10 cellular contexts compared by ENCODE assay signal in the genomic region with DNA sequence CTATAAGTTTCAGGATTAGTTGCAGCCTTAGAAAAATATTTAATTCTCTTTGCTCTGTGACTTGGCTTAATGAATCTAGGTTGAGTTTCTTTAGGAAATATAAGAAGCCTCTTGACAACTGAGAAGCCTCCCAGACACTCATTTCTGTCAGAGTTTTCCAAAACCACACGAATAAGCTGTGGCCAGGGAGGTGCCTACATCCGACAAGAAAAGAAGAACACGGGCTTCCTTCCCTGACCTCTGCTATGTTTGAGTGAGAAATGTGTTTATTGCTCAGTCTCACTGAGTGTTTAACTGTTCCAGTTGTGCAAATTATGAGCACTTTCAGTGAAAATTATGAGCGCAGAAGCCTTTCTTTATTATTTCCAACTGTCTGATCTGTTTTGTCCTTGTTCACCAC.
DNase-seq lines count a peak whose midpoint lies in the region; ATAC-seq, FAIRE-seq and TF ChIP-seq lines count a peak whose summit lies in the region.
"Had no signal": no experiment of that assay in that cellular context is flagged by ENCODE, and none has a peak within 500 bp of the region (broad histone marks: within the 10 kb centered on the region; RNA-seq: fewer than 3 reads in every experiment).

No MANE protein-coding gene starts in this region.

- peaks cover 52% of the 10 kb centered on the region for H3K27me3 Mint-ChIP-seq in activated T-cell treated with anti-CD3 and anti-CD28 coated beads, Interleukin-2, amount 50 U/mL, for 4 hours (ENCODE audit: low read depth)
- H3K27me3 Mint-ChIP-seq in activated CD4-positive, alpha-beta memory T cell treated with anti-CD3 and anti-CD28 coated beads, Interleukin-2, amount 10 ng/mL, durations not matched to agents 7 days and 5 days: peaks cover 39% of the 10 kb centered on the region

- no peaks in the 10 kb centered on the region for H3K27me3 ChIP-seq in fibroblast of lung (ENCODE audit: control insufficient read depth, insufficient read depth, low read length)

- H3K4me3 Mint-ChIP-seq in activated T-cell treated with anti-CD3 and anti-CD28 coated beads, Interleukin-2, amount 50 U/mL, for 4 hours: peak overlapping the region; percentile 69
- peak overlapping the region; percentile 65 for H3K4me3 Mint-ChIP-seq in stimulated activated effector memory CD8-positive, alpha-beta T cell treated with anti-CD3 and anti-CD28 coated beads, Interleukin-12 subunit alpha, Interleukin-12 subunit beta, amount 100 ng/mL, for 72 hours
- no peak overlapping the region for H3K4me3 Mint-ChIP-seq in activated CD4-positive, alpha-beta memory T cell treated with anti-CD3 and anti-CD28 coated beads, Interleukin-2, amount 10 ng/mL, durations not matched to agents 7 days and 5 days

- no peak for TF ChIP-seq POLR2A in GM12891 (IDR thresholded peaks at IDR 0.05; ENCODE audit: low read depth, low read length)

- no peak overlapping the region for H3K4me2 ChIP-seq in fibroblast of lung (ENCODE audit: extremely low read depth, insufficient read depth, low read length)

- DNase-seq in activated T-cell treated with anti-CD3 and anti-CD28 coated beads, Interleukin-2, amount 50 U/mL, for 4 hours: no peak
- no peak for DNase-seq in activated T-cell treated with anti-CD3 and anti-CD28 coated beads, Interleukin-2, amount 50 U/mL, for 48 hours
- peak; percentile 44 for DNase-seq in OCI-M1 (lab: John Stamatoyannopoulos, UW)
- peak; percentile 19 to 42 for DNase-seq in fibroblast of lung (ENCODE audit: low read depth in 2 of 2)
- DNase-seq in stimulated activated effector memory CD8-positive, alpha-beta T cell treated with anti-CD3 and anti-CD28 coated beads, Interleukin-12 subunit alpha, Interleukin-12 subunit beta, amount 100 ng/mL, for 72 hours (ENCODE audit: low spot score in 2 of 2): no peak
- DNase-seq in D341Med (ENCODE audit: low spot score): no peak
- DNase-seq in activated CD4-positive, alpha-beta memory T cell treated with anti-CD3 and anti-CD28 coated beads, Interleukin-2, amount 10 ng/mL, durations not matched to agents 7 days and 5 days: no peak
- no peak for DNase-seq in GM12891 (ENCODE audit: insufficient read length, low spot score)
- DNase-seq: activated CD4-positive, alpha-beta T cell treated with anti-CD3 and anti-CD28 coated beads, Interleukin-2, amount 50 U/mL, for 1 hour; SIG-M5 had no signal

- H3K4me3 ChIP-seq in fibroblast of lung (replicated peaks in 1 of 4; ENCODE audit: control extremely low read depth in 1 of 4, insufficient read depth in 1 of 4, low read depth in 3 of 4, low read length in 4 of 4): no peak overlapping the region

- peaks cover 3% of the 10 kb centered on the region for H3K4me1 ChIP-seq in fibroblast of lung (ENCODE audit: control insufficient read depth, extremely low read depth, insufficient read depth, low read length)

- FAIRE-seq in GM12891 (lab: Jason Lieb, UNC): no peak

- H3K36me3 Mint-ChIP-seq in activated T-cell treated with anti-CD3 and anti-CD28 coated beads, Interleukin-2, amount 50 U/mL, for 4 hours (ENCODE audit: insufficient read depth): no peaks in the 10 kb centered on the region
- H3K36me3 Mint-ChIP-seq in stimulated activated effector memory CD8-positive, alpha-beta T cell treated with anti-CD3 and anti-CD28 coated beads, Interleukin-12 subunit alpha, Interleukin-12 subunit beta, amount 100 ng/mL, for 72 hours: no peaks in the 10 kb centered on the region
- no peaks in the 10 kb centered on the region for H3K36me3 Mint-ChIP-seq in activated CD4-positive, alpha-beta memory T cell treated with anti-CD3 and anti-CD28 coated beads, Interleukin-2, amount 10 ng/mL, durations not matched to agents 7 days and 5 days (ENCODE audit: low read depth)

- H3K9ac ChIP-seq in fibroblast of lung (ENCODE audit: insufficient read depth, low read length): no peak overlapping the region

- no peak for ATAC-seq in activated T-cell treated with anti-CD3 and anti-CD28 coated beads, Interleukin-2, amount 50 U/mL, for 4 hours
- ATAC-seq in stimulated activated effector memory CD8-positive, alpha-beta T cell treated with anti-CD3 and anti-CD28 coated beads, Interleukin-12 subunit alpha, Interleukin-12 subunit beta, amount 100 ng/mL, for 72 hours: no peak

- H3K79me2 ChIP-seq in fibroblast of lung (ENCODE audit: control insufficient read depth, insufficient read depth, low read length): no peaks in the 10 kb centered on the region

- H3K27ac Mint-ChIP-seq in stimulated activated effector memory CD8-positive, alpha-beta T cell treated with anti-CD3 and anti-CD28 coated beads, Interleukin-12 subunit alpha, Interleukin-12 subunit beta, amount 100 ng/mL, for 72 hours: no peak overlapping the region
- no peak overlapping the region for H3K27ac Mint-ChIP-seq in activated CD4-positive, alpha-beta memory T cell treated with anti-CD3 and anti-CD28 coated beads, Interleukin-2, amount 10 ng/mL, durations not matched to agents 7 days and 5 days

- TF ChIP-seq CTCF in fibroblast of lung (conservative IDR thresholded peaks at IDR 0.05 in 1 of 2, IDR thresholded peaks at IDR 0.05 in 1 of 2; ENCODE audit: low read depth in 1 of 2, low read length in 2 of 2): no peak

- peaks cover 10% of the 10 kb centered on the region for H3K4me1 Mint-ChIP-seq in activated T-cell treated with anti-CD3 and anti-CD28 coated beads, Interleukin-2, amount 50 U/mL, for 4 hours (ENCODE audit: low read depth)
- peaks cover 14% of the 10 kb centered on the region for H3K4me1 Mint-ChIP-seq in stimulated activated effector memory CD8-positive, alpha-beta T cell treated with anti-CD3 and anti-CD28 coated beads, Interleukin-12 subunit alpha, Interleukin-12 subunit beta, amount 100 ng/mL, for 72 hours
- peaks cover 5% of the 10 kb centered on the region for H3K4me1 Mint-ChIP-seq in activated CD4-positive, alpha-beta memory T cell treated with anti-CD3 and anti-CD28 coated beads, Interleukin-2, amount 10 ng/mL, durations not matched to agents 7 days and 5 days

- no peak overlapping the region for H3K27ac ChIP-seq in fibroblast of lung (ENCODE audit: insufficient read depth, low read length)

- no peaks in the 10 kb centered on the region for H3K36me3 ChIP-seq in fibroblast of lung (ENCODE audit: control insufficient read depth, insufficient read depth, low read length)

- H3K9me3 Mint-ChIP-seq in activated T-cell treated with anti-CD3 and anti-CD28 coated beads, Interleukin-2, amount 50 U/mL, for 4 hours: no peaks in the 10 kb centered on the region
- no peaks in the 10 kb centered on the region for H3K9me3 Mint-ChIP-seq in stimulated activated effector memory CD8-positive, alpha-beta T cell treated with anti-CD3 and anti-CD28 coated beads, Interleukin-12 subunit alpha, Interleukin-12 subunit beta, amount 100 ng/mL, for 72 hours
- H3K9me3 Mint-ChIP-seq in activated CD4-positive, alpha-beta memory T cell treated with anti-CD3 and anti-CD28 coated beads, Interleukin-2, amount 10 ng/mL, durations not matched to agents 7 days and 5 days: no peaks in the 10 kb centered on the region

- no peak overlapping the region for H2AFZ ChIP-seq in fibroblast of lung (ENCODE audit: low read length)

- no peaks in the 10 kb centered on the region for H3K9me3 ChIP-seq in fibroblast of lung (ENCODE audit: control insufficient read depth, insufficient read depth, low read depth, low read length)

- H4K20me1 ChIP-seq in fibroblast of lung (ENCODE audit: control insufficient read depth, extremely low read depth, insufficient read depth, low read length): no peaks in the 10 kb centered on the region

- POLR2A ChIA-PET in activated CD4-positive, alpha-beta memory T cell treated with anti-CD3 and anti-CD28 coated beads, Interleukin-2, amount 10 ng/mL, durations not matched to agents 7 days and 5 days (lab: Charles Lee): no interaction called here

- CTCF ChIA-PET in activated CD4-positive, alpha-beta memory T cell treated with anti-CD3 and anti-CD28 coated beads, Interleukin-2, amount 10 ng/mL, durations not matched to agents 7 days and 5 days (lab: Charles Lee): no interaction called here

TF ChIP-seq in GM12891, 5 proteins besides CTCF, POLR2A, EP300 and RAD21:
- TF ChIP-seq PAX5 (IDR thresholded peaks at IDR 0.05; ENCODE audit: insufficient read depth, low read length, severe bottlenecking): no peak

Comparison
In these comparisons a context has a peak if more than half of its experiments do, and no peak if none do; other contexts are left out.
1. DNase-seq: peak in OCI-M1 (single experiment) and fibroblast of lung (2 of 2); none in activated T-cell treated with anti-CD3 and anti-CD28 coated beads, Interleukin-2, amount 50 U/mL, for 4 hours (single experiment), activated T-cell treated with anti-CD3 and anti-CD28 coated beads, Interleukin-2, amount 50 U/mL, for 48 hours (0 of 2), stimulated activated effector memory CD8-positive, alpha-beta T cell treated with anti-CD3 and anti-CD28 coated beads, Interleukin-12 subunit alpha, Interleukin-12 subunit beta, amount 100 ng/mL, for 72 hours (0 of 2), D341Med (single experiment), activated CD4-positive, alpha-beta memory T cell treated with anti-CD3 and anti-CD28 coated beads, Interleukin-2, amount 10 ng/mL, durations not matched to agents 7 days and 5 days (single experiment) and GM12891 (single experiment).